Comparison of ENCODE assay signal across 1 cellular context in genomic region chr14:104752735-104753527, GRCh38.
A peak's percentile ranks its signal among the peaks of the same experiment; 100 is the strongest.
TF ChIP-seq lines count a peak whose summit lies in the region.

Gene SIVA1 (plus strand): TSS chr14:104753147. CDS start chr14:104753202, 55 bp downstream.

TF ChIP-seq in HepG2, 621 proteins besides CTCF, POLR2A, EP300 and RAD21 (continued from another document and continues in another):
- TF ChIP-seq ZNF574 (CRISPR knock-in tag; IDR thresholded peaks at IDR 0.05) (peak; percentile 72; the same call in 1 of the 2 replicates), SNRNP70 (IDR thresholded peaks at IDR 0.05; ENCODE audit: low read depth, low read length) (peak; percentile 92), HOXA3 (CRISPR knock-in tag; IDR thresholded peaks at IDR 0.05) (peak; percentile 99), MYNN (CRISPR knock-in tag; IDR thresholded peaks at IDR 0.05; ENCODE audit: low read depth) (no peak), ZBTB1 (CRISPR knock-in tag; IDR thresholded peaks at IDR 0.05; ENCODE audit: borderline replicate concordance) (no peak), ZFX (CRISPR knock-in tag; IDR thresholded peaks at IDR 0.05; ENCODE audit: low read depth) (peak; percentile 96), HNRNPUL1 (IDR thresholded peaks at IDR 0.05; ENCODE audit: low read depth, low read length) (peak; percentile 79; the same call in 1 of the 2 replicates), SP4 (CRISPR knock-in tag; IDR thresholded peaks at IDR 0.05) (peak; percentile 97), SAP130 (CRISPR knock-in tag; IDR thresholded peaks at IDR 0.05; ENCODE audit: low read depth) (peak; percentile 87), LCORL (IDR thresholded peaks at IDR 0.05) (no peak), LCORL (CRISPR knock-in tag; IDR thresholded peaks at IDR 0.05) (0 out of 2 replicates have a peak, but pooled peaks have one; percentile 2), ATF5 (CRISPR knock-in tag; IDR thresholded peaks at IDR 0.05; ENCODE audit: low read depth) (peak; percentile 65; the same call in 1 of the 2 replicates), ZNF839 (CRISPR knock-in tag; IDR thresholded peaks at IDR 0.05; ENCODE audit: borderline replicate concordance) (0 out of 2 replicates have a peak, but pooled peaks have one; percentile 44), MYPOP (CRISPR knock-in tag; IDR thresholded peaks at IDR 0.05) (peak; percentile 40), THRA (CRISPR knock-in tag; IDR thresholded peaks at IDR 0.05; ENCODE audit: borderline replicate concordance) (0 out of 2 replicates have a peak, but pooled peaks have one; percentile 43), ZNF143 (CRISPR knock-in tag; IDR thresholded peaks at IDR 0.05) (peak; percentile 29; the same call in 1 of the 2 replicates), FIP1L1 (IDR thresholded peaks at IDR 0.05; ENCODE audit: borderline replicate concordance, insufficient read depth, low read depth, low read length) (peak; percentile 85; the same call in 1 of the 2 replicates), SP5 (CRISPR knock-in tag; IDR thresholded peaks at IDR 0.05; ENCODE audit: borderline replicate concordance, low read depth) (peak; percentile 86), CREB1 (IDR thresholded peaks at IDR 0.05) (peak; percentile 100), CREB1 (CRISPR knock-in tag; IDR thresholded peaks at IDR 0.05) (peak; percentile 97), MAFG (CRISPR knock-in tag; IDR thresholded peaks at IDR 0.05) (no peak), ZFP90 (CRISPR knock-in tag; IDR thresholded peaks at IDR 0.05; ENCODE audit: borderline replicate concordance) (peak; percentile 27; the same call in 1 of the 2 replicates), KLF12 (CRISPR knock-in tag; IDR thresholded peaks at IDR 0.05; ENCODE audit: borderline replicate concordance) (no peak), ZNF530 (CRISPR knock-in tag; IDR thresholded peaks at IDR 0.05; ENCODE audit: low read depth) (peak; percentile 89), KDM3A (CRISPR knock-in tag; IDR thresholded peaks at IDR 0.05; ENCODE audit: low read depth) (peak; percentile 30; the same call in 1 of the 2 replicates), ZBTB39 (CRISPR knock-in tag; IDR thresholded peaks at IDR 0.05) (no peak), SKIL (CRISPR knock-in tag; IDR thresholded peaks at IDR 0.05; ENCODE audit: borderline replicate concordance) (peak; percentile 82), REL (CRISPR knock-in tag; conservative IDR thresholded peaks at IDR 0.05) (peak; percentile 89), ZNF543 (CRISPR knock-in tag; IDR thresholded peaks at IDR 0.05) (peak; percentile 15; the same call in 1 of the 2 replicates), ZBTB37 (CRISPR knock-in tag; IDR thresholded peaks at IDR 0.05) (no peak), TFE3 (CRISPR knock-in tag; IDR thresholded peaks at IDR 0.05) (peak; percentile 52), ZNF576 (CRISPR knock-in tag; IDR thresholded peaks at IDR 0.05) (0 out of 2 replicates have a peak, but pooled peaks have one; percentile 30), TBX2 (CRISPR knock-in tag; IDR thresholded peaks at IDR 0.05; ENCODE audit: borderline replicate concordance) (peak; percentile 78), ZNF816 (CRISPR knock-in tag; IDR thresholded peaks at IDR 0.05; ENCODE audit: borderline replicate concordance) (peak; percentile 76; the same call in 1 of the 2 replicates), ATF2 (CRISPR knock-in tag; IDR thresholded peaks at IDR 0.05) (0 out of 2 replicates have a peak, but pooled peaks have one; percentile 51), ZNF660 (CRISPR knock-in tag; IDR thresholded peaks at IDR 0.05; ENCODE audit: borderline replicate concordance, low read depth) (no peak), ZNF569 (CRISPR knock-in tag; IDR thresholded peaks at IDR 0.05; ENCODE audit: borderline replicate concordance) (no peak), ARNT (IDR thresholded peaks at IDR 0.05) (no peak), ONECUT2 (CRISPR knock-in tag; IDR thresholded peaks at IDR 0.05) (no peak), ZNF639 (CRISPR knock-in tag; conservative IDR thresholded peaks at IDR 0.05) (0 out of 2 replicates have a peak, but pooled peaks have one; percentile 5), ATF1 (CRISPR knock-in tag; IDR thresholded peaks at IDR 0.05) (peak; percentile 96), ZNF225 (CRISPR knock-in tag; IDR thresholded peaks at IDR 0.05) (peak; percentile 70; the same call in 1 of the 2 replicates), RARG (CRISPR knock-in tag; IDR thresholded peaks at IDR 0.05; ENCODE audit: low read depth) (0 out of 2 replicates have a peak, but pooled peaks have one; percentile 75), TOE1 (CRISPR knock-in tag; IDR thresholded peaks at IDR 0.05) (no peak), SMC3 (IDR thresholded peaks at IDR 0.05; ENCODE audit: low read length) (no peak), THYN1 (CRISPR knock-in tag; IDR thresholded peaks at IDR 0.05; ENCODE audit: borderline replicate concordance, low read depth) (no peak), NONO (IDR thresholded peaks at IDR 0.05) (no peak), NONO (CRISPR knock-in tag; conservative IDR thresholded peaks at IDR 0.05) (peak; percentile 96), JUND (CRISPR knock-in tag; IDR thresholded peaks at IDR 0.05) (no peak)
